ENCODE assay signal across 12 cellular contexts in the genomic region with DNA sequence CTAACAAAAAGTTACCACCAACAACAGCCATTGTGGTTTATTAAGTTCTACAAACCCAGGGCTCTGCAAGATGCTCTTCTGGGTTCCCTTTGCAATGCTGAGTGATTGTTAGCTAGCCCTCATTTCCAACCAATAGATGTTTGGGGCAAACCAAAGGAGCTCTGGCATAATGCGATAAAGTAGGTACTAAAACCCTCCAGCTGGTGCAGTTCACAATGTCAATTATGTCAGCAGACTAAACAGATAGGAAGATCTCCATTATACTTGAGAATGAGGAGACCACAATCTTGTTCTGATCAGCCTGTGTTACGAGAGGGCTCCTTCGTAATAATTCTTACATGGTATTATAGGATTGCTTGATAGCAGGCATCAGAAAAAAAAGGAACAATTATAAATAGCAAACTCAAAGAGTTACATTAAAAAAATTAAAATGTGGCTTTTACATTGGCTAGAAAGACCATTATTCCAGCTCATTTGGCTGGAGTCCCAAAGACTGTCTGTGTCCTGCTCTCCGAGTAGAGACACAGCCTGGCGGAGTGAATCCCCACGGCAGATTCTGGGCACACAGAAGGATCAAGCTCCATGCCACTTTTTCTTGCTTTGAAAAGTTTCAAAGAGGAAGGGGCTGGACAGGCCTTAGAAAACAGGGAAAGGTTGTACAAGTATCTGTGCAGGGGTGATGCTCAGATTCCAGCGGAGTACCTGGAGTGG.
DNase-seq lines count a peak whose midpoint lies in the region; ATAC-seq, FAIRE-seq and TF ChIP-seq lines count a peak whose summit lies in the region.
"Had no signal": no experiment of that assay in that cellular context is flagged by ENCODE, and none has a peak within 500 bp of the region (broad histone marks: within the 10 kb centered on the region; RNA-seq: fewer than 3 reads in every experiment).

No MANE protein-coding gene starts in this region.

- intact Hi-C loops in heart right ventricle (cut with DNase I) (loop anchor here in 3 of 10 donors (5.0 kb wide), 2 partner anchors 33 to 38 kb away; no protein-coding TSS in a partner anchor), HepG2 (cut with micrococcal nuclease; ENCODE audit: unreplicated experiment) (no loop called here)

- H3K9me3 ChIP-seq in right atrium auricular region = no peaks in the 10 kb centered on the region
- no peaks in the 10 kb centered on the region for H3K9me3 ChIP-seq in heart right ventricle
- H3K9me3 ChIP-seq in thoracic aorta = no peaks in the 10 kb centered on the region
- no peaks in the 10 kb centered on the region for H3K9me3 ChIP-seq in HepG2 (ENCODE audit: low read length)

- CTCF ChIA-PET in HepG2 (lab: Yijun Ruan, JAX; ENCODE audit: low intra/inter-chr PET ratio, low total read pairs) = no interaction called here

- H3K4me3 ChIP-seq in right atrium auricular region (no peak overlapping the region), heart right ventricle (no peak overlapping the region), astrocyte of the spinal cord (ENCODE audit: low read depth, low read length) (peak overlapping the region; percentile 16), thoracic aorta (peak overlapping the region; percentile 6), HepG2 (replicated peaks in 1 of 3; ENCODE audit: insufficient read depth in 1 of 3, low read depth in 2 of 3, low read length in 3 of 3) (no peak overlapping the region)

- H2AFZ ChIP-seq in HepG2 (ENCODE audit: low read length) = no peak overlapping the region

- TF ChIP-seq CTCF in right atrium auricular region (IDR thresholded peaks at IDR 0.05) (no peak), heart right ventricle (IDR thresholded peaks at IDR 0.05) (no peak), astrocyte of the spinal cord (IDR thresholded peaks at IDR 0.05; ENCODE audit: low read depth, low read length) (no peak), thoracic aorta (IDR thresholded peaks at IDR 0.05) (no peak), HepG2 (CRISPR knock-in tag; IDR thresholded peaks at IDR 0.05) (no peak)

- ATAC-seq in heart right ventricle (no peak), thoracic aorta (ENCODE audit: insufficient number of reproducible peaks, low FRiP score, low read depth) (no peak), HepG2 (no peak), GM18502 (IDR thresholded peaks at IDR 0.05; ENCODE audit: poor library complexity, unreplicated experiment) (no peak), GM19395 (IDR thresholded peaks at IDR 0.05; ENCODE audit: unreplicated experiment) (no peak)

- H3K4me2 ChIP-seq in HepG2 (ENCODE audit: low read depth, low read length) = no peak overlapping the region

- no peak overlapping the region for H3K9ac ChIP-seq in HepG2 (ENCODE audit: insufficient read depth, low read depth, low read length)

- POLR2A ChIA-PET in HepG2 (lab: Yijun Ruan, JAX) = no interaction called here

- no peak for DNase-seq in right atrium auricular region (ENCODE audit: low spot score)
- DNase-seq in heart right ventricle = no peak
- no peak for DNase-seq in astrocyte of the spinal cord (ENCODE audit: low read depth, low spot score)
- DNase-seq in medulla oblongata (ENCODE audit: extremely low spot score) = peak; percentile 75
- no peak for DNase-seq in thoracic aorta (ENCODE audit: low spot score)
- DNase-seq in HepG2 (ENCODE audit: low spot score) = no peak
- DNase-seq: cerebellar nuclear complex, DMS 273 treated with DMSO at 0.1 percent for 48 hours, NCI-H2081 treated with DMSO at 0.1 percent for 48 hours had no signal

- no TSS peak for BruUV-seq in HepG2 (replicated peaks; lab: Mats Ljungman, UMichigan)

- in situ Hi-C loops in astrocyte of the spinal cord (cut with HindIII; ENCODE audit: low sequenced_read_pairs) (no loop called here), HepG2 (cut with HindIII; ENCODE audit: extremely low pct_ligation_motif_present, low pct_unique_long_range_greater_than_20kb) (no loop called here)

- WGBS in heart right ventricle, 2 donors = 57 to 63% methylated on average over 7 of the region's 7 CpGs
- WGBS in HepG2 (ENCODE audit: low lambda C conversion rate) = 69% methylated on average over 7 of the region's 7 CpGs

- H3K27me3 ChIP-seq in right atrium auricular region (no peaks in the 10 kb centered on the region), heart right ventricle (no peaks in the 10 kb centered on the region), thoracic aorta (replicated peaks; ENCODE audit: insufficient read depth) (no peaks in the 10 kb centered on the region), HepG2 (ENCODE audit: control insufficient read depth in 1 of 2, insufficient read depth in 2 of 2, low read length in 2 of 2) (peaks cover 0 to 47% of the 10 kb centered on the region in 2 experiments; a peak in 2 of 5 replicates)

- H4K20me1 ChIP-seq in HepG2 (ENCODE audit: insufficient read depth, low read length) = no peaks in the 10 kb centered on the region

- H3K27ac ChIP-seq in right atrium auricular region (peak overlapping the region; percentile 10 to 14), heart right ventricle (no peak overlapping the region), thoracic aorta (peak overlapping the region; percentile 17 to 41), HepG2 (ENCODE audit: extremely low read length, insufficient read depth, low read length) (no peak overlapping the region)
- H3K27ac ChIP-seq: VCaP had no signal

- H3K79me2 ChIP-seq in HepG2 (ENCODE audit: insufficient read depth, low read length) = no peaks in the 10 kb centered on the region

- H3K4me1 ChIP-seq in right atrium auricular region = peaks cover 0 to 67% of the 10 kb centered on the region in 2 donors
- H3K4me1 ChIP-seq in heart right ventricle = peaks cover 25 to 80% (median 48%) of the 10 kb centered on the region in 9 donors
- H3K4me1 ChIP-seq in thoracic aorta (ENCODE audit: control insufficient read depth in 1 of 2, low read depth in 2 of 2) = peaks cover 29 to 80% of the 10 kb centered on the region in 2 donors
- H3K4me1 ChIP-seq in HepG2 (ENCODE audit: insufficient read depth, low read length) = no peaks in the 10 kb centered on the region; the same call in 1 of the 2 replicates

- H3K36me3 ChIP-seq in right atrium auricular region (peaks cover 5% of the 10 kb centered on the region), heart right ventricle (peaks cover 0 to 30% (median 0%) of the 10 kb centered on the region in 9 donors), thoracic aorta (no peaks in the 10 kb centered on the region), HepG2 (replicated peaks in 1 of 2; ENCODE audit: control insufficient read depth in 1 of 2, insufficient read depth in 2 of 2, low read length in 2 of 2) (no peaks in the 10 kb centered on the region)

- TF ChIP-seq EP300 in HepG2 (IDR thresholded peaks at IDR 0.05; ENCODE audit: low read depth in 2 of 2, low read length in 2 of 2) (no peak), HepG2 (CRISPR knock-in tag; IDR thresholded peaks at IDR 0.05; ENCODE audit: borderline replicate concordance) (no peak)

- TF ChIP-seq RAD21 in HepG2 (CRISPR knock-in tag; IDR thresholded peaks at IDR 0.05) = no peak

- no peak for TF ChIP-seq POLR2A in HepG2 (IDR thresholded peaks at IDR 0.05; ENCODE audit: insufficient read depth in 1 of 2, low read depth in 2 of 2, low read length in 2 of 2)

- FAIRE-seq in HepG2 (lab: Jason Lieb, UNC) = no peak

TF ChIP-seq in HepG2, 621 proteins besides CTCF, POLR2A, EP300 and RAD21:
- TF ChIP-seq ZFP41 (CRISPR knock-in tag; IDR thresholded peaks at IDR 0.05; ENCODE audit: borderline replicate concordance) = no peak
- no peak for TF ChIP-seq ZNF737 (CRISPR knock-in tag; IDR thresholded peaks at IDR 0.05; ENCODE audit: borderline replicate concordance)
- no peak for TF ChIP-seq KAT8 (CRISPR knock-in tag; IDR thresholded peaks at IDR 0.05)
- no peak for TF ChIP-seq REXO4 (CRISPR knock-in tag; IDR thresholded peaks at IDR 0.05; ENCODE audit: borderline replicate concordance)

Comparison
In these comparisons a context has a peak if more than half of its experiments do, and no peak if none do; other contexts are left out.
1. H3K27ac ChIP-seq: peak in right atrium auricular region (2 of 2) and thoracic aorta (2 of 2); none in heart right ventricle (0 of 10) and HepG2 (single experiment).
2. H3K4me3 ChIP-seq: peak in astrocyte of the spinal cord (single experiment) and thoracic aorta (single experiment); none in right atrium auricular region (0 of 2), heart right ventricle (0 of 10) and HepG2 (0 of 3).